ENCODE assay signal across 18 cellular contexts in the genomic region with DNA sequence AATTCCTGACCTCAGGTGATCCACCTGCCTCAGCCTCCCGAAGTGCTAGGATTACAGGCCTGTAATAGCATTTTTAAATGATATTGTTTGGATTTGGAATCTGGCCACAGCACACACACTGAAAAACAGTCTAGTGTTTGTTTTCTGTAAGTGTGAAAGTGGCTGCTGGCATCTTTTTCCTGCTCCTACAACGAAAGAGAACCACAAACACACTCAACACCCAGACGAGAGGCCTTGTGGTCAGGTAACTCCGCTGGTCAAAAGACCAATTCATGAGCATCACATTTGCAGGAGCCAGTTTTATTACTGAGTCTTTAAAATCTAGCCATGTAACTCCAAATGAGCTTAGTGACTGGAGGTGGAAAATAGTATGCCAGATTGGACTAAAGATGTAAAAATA.
"Had no signal": no experiment of that assay in that cellular context is flagged by ENCODE, and none has a peak within 500 bp of the region (broad histone marks: within the 10 kb centered on the region; RNA-seq: fewer than 3 reads in every experiment).

No MANE protein-coding gene starts in this region.

- H3K4me3 ChIP-seq: body of pancreas, left ventricle myocardium inferior, ovary, prostate gland, right atrium auricular region, spleen, thoracic aorta had no signal

- DNase-seq: activated B cell treated with CpG ODN at 0.5 μM for 24 hours; activated CD4-positive, alpha-beta T cell treated with anti-CD3 and anti-CD28 coated beads for 36 hours; activated CD4-positive, alpha-beta T cell treated with anti-CD3 and anti-CD28 coated beads, Interleukin-2, amount 50 U/mL, for 48 hours; activated effector memory CD4-positive, alpha-beta T cell treated with anti-CD3 and anti-CD28 coated beads, Interleukin-2, amount 50 U/mL, for 16 hours; activated naive CD4-positive, alpha-beta T cell treated with anti-CD3 and anti-CD28 coated beads, Interleukin-2, amount 10 ng/mL, durations not matched to agents 7 days and 5 days; activated naive CD8-positive, alpha-beta T cell treated with anti-CD3 and anti-CD28 coated beads, Interleukin-2, amount 50 U/mL, for 24 hours; body of pancreas; effector CD4-positive, alpha-beta T cell; left ventricle myocardium inferior; ovary; spleen; stimulated activated CD4-positive, alpha-beta T cell treated with anti-CD3 and anti-CD28 coated beads, Interleukin-4, amount 100 ng/mL, for 1 hour; stimulated activated naive CD4-positive, alpha-beta T cell treated with Interleukin-2 at 50 U/mL for 16 hours; T1000 had no signal

- H3K4me1 ChIP-seq: body of pancreas, left ventricle myocardium inferior, prostate gland, right atrium auricular region, spleen had no signal

- ATAC-seq: activated CD4-positive, alpha-beta T cell treated with anti-CD3 and anti-CD28 coated beads for 36 hours; activated naive CD8-positive, alpha-beta T cell treated with anti-CD3 and anti-CD28 coated beads, Interleukin-2, amount 50 U/mL, for 24 hours; body of pancreas had no signal

- H3K9me3 ChIP-seq: body of pancreas, neutrophil, ovary, prostate gland, right atrium auricular region, thoracic aorta had no signal

- H3K27ac ChIP-seq: body of pancreas, left ventricle myocardium inferior, neutrophil, ovary, prostate gland, right atrium auricular region, spleen, thoracic aorta had no signal

- H3K36me3 ChIP-seq: neutrophil, ovary, prostate gland, right atrium auricular region, thoracic aorta had no signal

- H3K27me3 ChIP-seq: body of pancreas, neutrophil, ovary, right atrium auricular region, spleen had no signal
